In genomic region chr19:43541920-43542650, GRCh38 we compare ENCODE assay signal across 36 cellular contexts. TPM values are rescaled to one million over a fixed set of nuclear protein-coding genes. Genes with fewer than 3 reads are reported as not detected.
"Had no signal": no experiment of that assay in that cellular context is flagged by ENCODE, and none has a peak within 500 bp of the region (broad histone marks: within the 10 kb centered on the region; RNA-seq: fewer than 3 reads in every experiment).

No MANE protein-coding gene starts in this region.

- DNase-seq: activated CD4-positive, alpha-beta memory T cell treated with anti-CD3 and anti-CD28 coated beads, Interleukin-2, amount 10 ng/mL, durations not matched to agents 7 days and 5 days; activated CD4-positive, alpha-beta T cell treated with anti-CD3 and anti-CD28 coated beads for 36 hours; activated CD4-positive, alpha-beta T cell treated with anti-CD3 and anti-CD28 coated beads, Interleukin-2, amount 10 ng/mL, durations not matched to agents 7 days and 5 days; activated CD4-positive, alpha-beta T cell treated with anti-CD3 and anti-CD28 coated beads, Interleukin-2, amount 50 U/mL, for 4 hours; activated CD4-positive, CD25-positive, alpha-beta regulatory T cell; activated CD4-positive, CD25-positive, alpha-beta regulatory T cell treated with anti-CD3 and anti-CD28 coated beads, Interleukin-2, amount 50 U/mL, for 72 hours; activated CD8-positive, alpha-beta memory T cell treated with anti-CD3 and anti-CD28 coated beads, Interleukin-2, amount 50 U/mL, for 48 hours; activated effector memory CD4-positive, alpha-beta T cell treated with Interleukin-2 at 50 U/mL for 16 hours; activated gamma-delta T cell treated with Interleukin-2 at 50 U/mL for 16 hours; activated naive CD4-positive, alpha-beta T cell treated with anti-CD3 and anti-CD28 coated beads, Interleukin-2, amount 50 U/mL, for 16 hours; activated naive CD4-positive, alpha-beta T cell treated with Interleukin-2 at 50 U/mL for 16 hours; activated T-cell treated with anti-CD3 and anti-CD28 coated beads for 4 hours; activated T-cell treated with anti-CD3 and anti-CD28 coated beads, Interleukin-2, amount 50 U/mL, for 24 hours; activated T-cell treated with anti-CD3 and anti-CD28 coated beads, Interleukin-2, amount 50 U/mL, for 72 hours; amniotic stem cell; anterior cingulate cortex; brain microvascular endothelial cell; dorsolateral prefrontal cortex; effector memory CD4-positive, alpha-beta T cell; endodermal cell; erythroblast; foreskin keratinocyte; gastrocnemius medialis; glutamatergic neuron; T-helper 1 cell; T-helper 17 cell; T1000; WERI-Rb-1 had no signal

- H3K4me1 ChIP-seq: esophagus muscularis mucosa, foreskin keratinocyte, gastrocnemius medialis, heart left ventricle had no signal

- H3K27ac ChIP-seq: brain microvascular endothelial cell, coronary artery, esophagus muscularis mucosa, foreskin keratinocyte, gastrocnemius medialis, heart left ventricle, WERI-Rb-1 had no signal

- H3K9me3 ChIP-seq: gastrocnemius medialis had no signal

- H3K4me3 Mint-ChIP-seq: activated CD4-positive, alpha-beta memory T cell treated with anti-CD3 and anti-CD28 coated beads, Interleukin-2, amount 10 ng/mL, durations not matched to agents 7 days and 5 days; activated CD4-positive, alpha-beta T cell treated with anti-CD3 and anti-CD28 coated beads for 36 hours; activated CD4-positive, alpha-beta T cell treated with anti-CD3 and anti-CD28 coated beads, Interleukin-2, amount 10 ng/mL, durations not matched to agents 7 days and 5 days; activated naive CD8-positive, alpha-beta T cell; activated T-cell treated with anti-CD3 and anti-CD28 coated beads, Interleukin-2, amount 50 U/mL, for 24 hours; activated T-cell treated with anti-CD3 and anti-CD28 coated beads, Interleukin-2, amount 50 U/mL, for 72 hours; central memory CD8-positive, alpha-beta T cell; dendritic cell treated with granulocyte-macrophage colony-stimulating factor and Interleukin-4, amounts not matched to agents 40 ng/mL and 50 ng/mL, for 4 days; endodermal cell; T-helper 17 cell; T-helper 2 cell treated with Interferon-gamma antibody and Interleukin-4, amounts not matched to agents 5 μg/mL and 100 μg/mL, for 36 hours had no signal

- ATAC-seq: activated CD4-positive, alpha-beta T cell treated with anti-CD3 and anti-CD28 coated beads for 36 hours; activated T-cell treated with anti-CD3 and anti-CD28 coated beads, Interleukin-2, amount 50 U/mL, for 72 hours; foreskin keratinocyte; gastrocnemius medialis; heart left ventricle; T-helper 17 cell had no signal

- H3K27me3 ChIP-seq: brain microvascular endothelial cell, dorsolateral prefrontal cortex, esophagus muscularis mucosa, foreskin keratinocyte, gastrocnemius medialis, heart left ventricle had no signal

- H3K27ac Mint-ChIP-seq: activated CD4-positive, alpha-beta memory T cell treated with anti-CD3 and anti-CD28 coated beads, Interleukin-2, amount 10 ng/mL, durations not matched to agents 7 days and 5 days; activated CD4-positive, alpha-beta T cell treated with anti-CD3 and anti-CD28 coated beads for 36 hours; activated CD4-positive, alpha-beta T cell treated with anti-CD3 and anti-CD28 coated beads, Interleukin-2, amount 10 ng/mL, durations not matched to agents 7 days and 5 days; activated naive CD8-positive, alpha-beta T cell; activated T-cell treated with anti-CD3 and anti-CD28 coated beads, Interleukin-2, amount 50 U/mL, for 24 hours; activated T-cell treated with anti-CD3 and anti-CD28 coated beads, Interleukin-2, amount 50 U/mL, for 72 hours; dendritic cell treated with granulocyte-macrophage colony-stimulating factor and Interleukin-4, amounts not matched to agents 40 ng/mL and 50 ng/mL, for 4 days; endodermal cell; T-helper 2 cell treated with Interferon-gamma antibody and Interleukin-4, amounts not matched to agents 5 μg/mL and 100 μg/mL, for 36 hours had no signal

- H3K4me3 ChIP-seq: coronary artery, dorsolateral prefrontal cortex, esophagus muscularis mucosa, gastrocnemius medialis, heart left ventricle had no signal

- H3K9me3 Mint-ChIP-seq: dendritic cell treated with granulocyte-macrophage colony-stimulating factor and Interleukin-4, amounts not matched to agents 40 ng/mL and 50 ng/mL, for 4 days had no signal

- H3K4me1 Mint-ChIP-seq: activated CD4-positive, alpha-beta memory T cell treated with anti-CD3 and anti-CD28 coated beads, Interleukin-2, amount 10 ng/mL, durations not matched to agents 7 days and 5 days; activated CD4-positive, alpha-beta T cell treated with anti-CD3 and anti-CD28 coated beads for 36 hours; activated CD4-positive, alpha-beta T cell treated with anti-CD3 and anti-CD28 coated beads, Interleukin-2, amount 10 ng/mL, durations not matched to agents 7 days and 5 days; central memory CD8-positive, alpha-beta T cell; endodermal cell; T-helper 17 cell had no signal

- H3K27me3 Mint-ChIP-seq: activated CD4-positive, alpha-beta memory T cell treated with anti-CD3 and anti-CD28 coated beads, Interleukin-2, amount 10 ng/mL, durations not matched to agents 7 days and 5 days; activated CD4-positive, alpha-beta T cell treated with anti-CD3 and anti-CD28 coated beads for 36 hours; activated CD4-positive, alpha-beta T cell treated with anti-CD3 and anti-CD28 coated beads, Interleukin-2, amount 10 ng/mL, durations not matched to agents 7 days and 5 days; activated naive CD8-positive, alpha-beta T cell; activated T-cell treated with anti-CD3 and anti-CD28 coated beads, Interleukin-2, amount 50 U/mL, for 24 hours; central memory CD8-positive, alpha-beta T cell; dendritic cell treated with granulocyte-macrophage colony-stimulating factor and Interleukin-4, amounts not matched to agents 40 ng/mL and 50 ng/mL, for 4 days; T-helper 17 cell had no signal

RNA-seq across cellular contexts. Expression of gene ZNF575, which starts 9.1 kb away (rescaled TPM):
- total RNA-seq: bronchial epithelial cell, gastrocnemius medialis had no signal
